ENCODE assay signal across 1 cellular context in genomic region chr5:50672663-50673062, GRCh38.
TF ChIP-seq lines count a peak whose summit lies in the region.

No MANE protein-coding gene starts in this region.

TF ChIP-seq in GM12878, 131 proteins besides CTCF, POLR2A, EP300 and RAD21:
- TF ChIP-seq ZNF24 (IDR thresholded peaks at IDR 0.05), result peak; percentile 69; the same call in 1 of the 2 replicates
- TF ChIP-seq IRF5 (IDR thresholded peaks at IDR 0.05; ENCODE audit: borderline replicate concordance), result no peak
- peak; percentile 65; the same call in 1 of the 2 replicates for TF ChIP-seq SPI1 (IDR thresholded peaks at IDR 0.05; ENCODE audit: borderline replicate concordance, insufficient read depth, low read depth, low read length)
- no peak for TF ChIP-seq SMC3 (IDR thresholded peaks at IDR 0.05; ENCODE audit: borderline replicate concordance, low read length)
- peak; percentile 19; the same call in 1 of the 2 replicates for TF ChIP-seq RELB (IDR thresholded peaks at IDR 0.05; ENCODE audit: low read depth)
